ENCODE assay signal across 27 cellular contexts in genomic region chr4:94668724-94669123, GRCh38.
"Had no signal": no experiment of that assay in that cellular context is flagged by ENCODE, and none has a peak within 500 bp of the region (broad histone marks: within the 10 kb centered on the region; RNA-seq: fewer than 3 reads in every experiment).

No MANE protein-coding gene starts in this region.

- H3K36me3 ChIP-seq: MG63 had no signal

- H3K9me3 ChIP-seq: MG63, Peyer's patch, SJSA1 had no signal

- DNase-seq: activated B cell treated with CpG ODN at 0.5 μM for 24 hours; activated CD4-positive, alpha-beta memory T cell treated with anti-CD3 and anti-CD28 coated beads for 36 hours; activated CD4-positive, alpha-beta T cell treated with anti-CD3 and anti-CD28 coated beads for 1 hour; activated CD4-positive, alpha-beta T cell treated with anti-CD3 and anti-CD28 coated beads, Interleukin-2, amount 10 ng/mL, durations not matched to agents 24 days and 14 days; activated CD8-positive, alpha-beta memory T cell treated with anti-CD3 and anti-CD28 coated beads for 24 hours; activated gamma-delta T cell treated with Interleukin-2 at 50 U/mL for 16 hours; activated naive CD4-positive, alpha-beta T cell treated with anti-CD3 and anti-CD28 coated beads, Interleukin-2, amount 10 ng/mL, durations not matched to agents 7 days and 5 days; activated naive CD8-positive, alpha-beta T cell treated with anti-CD3 and anti-CD28 coated beads for 36 hours; activated T-cell treated with anti-CD3 and anti-CD28 coated beads, Interleukin-2, amount 50 U/mL, for 4 hours; brain microvascular endothelial cell; MG63; MV-4-11; NCI-H1092 treated with DMSO at 0.1 percent for 48 hours; NCI-H1436; NCI-H1694 treated with DMSO at 0.1 percent for 48 hours; NCI-H2081; NCI-H446; NCI-H526; Peyer's patch; Right ventricle myocardium superior; SW 1271 had no signal

- H3K4me3 ChIP-seq: cardiac muscle cell, MG63, Peyer's patch, SJSA1 had no signal

- ATAC-seq: activated T-cell treated with anti-CD3 and anti-CD28 coated beads, Interleukin-2, amount 50 U/mL, for 4 hours; activated T-helper 17 cell treated with anti-CD3 and anti-CD28 coated beads, Interleukin-2, amount 50 U/mL, for 72 hours; SK-N-SH treated with all-trans-retinoic acid at 6 μM for 48 hours had no signal

- H3K27ac ChIP-seq: brain microvascular endothelial cell, KMS-11, Peyer's patch, RWPE1, SJSA1 had no signal

- H3K27me3 ChIP-seq: brain microvascular endothelial cell, cardiac muscle cell, MG63, Peyer's patch, SJSA1 had no signal
